In genomic region chrX:149949743-149950436, GRCh38 we compare ENCODE assay signal across 15 cellular contexts. TPM values are rescaled to one million over a fixed set of nuclear protein-coding genes. Genes with fewer than 3 reads are reported as not detected.
DNase-seq lines count a peak whose midpoint lies in the region; ATAC-seq, FAIRE-seq and TF ChIP-seq lines count a peak whose summit lies in the region.
"Had no signal": no experiment of that assay in that cellular context is flagged by ENCODE, and none has a peak within 500 bp of the region (broad histone marks: within the 10 kb centered on the region; RNA-seq: fewer than 3 reads in every experiment).

No MANE protein-coding gene starts in this region.

- no peaks in the 10 kb centered on the region for H3K9me3 ChIP-seq in A549
- no peaks in the 10 kb centered on the region for H3K9me3 ChIP-seq in trophoblast cell (ENCODE audit: insufficient read depth, low read depth, low read length)
- H3K9me3 ChIP-seq in neuronal stem cell (replicated peaks in 1 of 2; ENCODE audit: control insufficient read depth in 2 of 2, insufficient read depth in 1 of 2, low read depth in 1 of 2, low read length in 2 of 2), result no peaks in the 10 kb centered on the region
- H3K9me3 ChIP-seq: BLaER1 had no signal

- 78% methylated on average over 6 of the region's 6 CpGs for WGBS in A549 (ENCODE audit: missing lambda C conversion rate)
- no CpG with 5 or more reads among the region's 6 CpGs for WGBS in mesendoderm (ENCODE audit: extremely low coverage, insufficient coverage, low lambda C conversion rate)
- no CpG with 5 or more reads among the region's 6 CpGs for WGBS in trophoblast cell (ENCODE audit: extremely low coverage, insufficient coverage, insufficient read length)
- no CpG with 5 or more reads among the region's 6 CpGs for WGBS in neuronal stem cell (ENCODE audit: extremely low coverage in 2 of 2, insufficient read length in 2 of 2, insufficient replicate concordance in 1 of 2), 2 donors

- H3K9me3 Mint-ChIP-seq in chondrocyte (ENCODE audit: low read depth), result no peaks in the 10 kb centered on the region
- no peaks in the 10 kb centered on the region for H3K9me3 Mint-ChIP-seq in activated CD4-positive, alpha-beta memory T cell treated with anti-CD3 and anti-CD28 coated beads for 36 hours
- H3K9me3 Mint-ChIP-seq: CD8-positive, alpha-beta T cell had no signal

- H2BK5ac ChIP-seq in mesendoderm (ENCODE audit: low read length) (no peak overlapping the region), trophoblast cell (ENCODE audit: low read depth, low read length, poor library complexity) (no peak overlapping the region), neuronal stem cell (ENCODE audit: low read length) (no peak overlapping the region)

- H3K79me1 ChIP-seq in mesendoderm (ENCODE audit: low read length) (no peaks in the 10 kb centered on the region), trophoblast cell (ENCODE audit: low read length) (no peaks in the 10 kb centered on the region), neuronal stem cell (ENCODE audit: low read depth, low read length) (no peaks in the 10 kb centered on the region)

- no peak overlapping the region for H2AFZ ChIP-seq in trophoblast cell (ENCODE audit: insufficient read depth, low read length, poor library complexity)
- no peak overlapping the region for H2AFZ ChIP-seq in neuronal stem cell (ENCODE audit: low read length)
- H2AFZ ChIP-seq: PC-9 had no signal

- no peak for TF ChIP-seq RAD21 in A549 (conservative IDR thresholded peaks at IDR 0.05 in 1 of 2, IDR thresholded peaks at IDR 0.05 in 1 of 2)

- no peak overlapping the region for H4K5ac ChIP-seq in mesendoderm (ENCODE audit: low read length)

- no peaks in the 10 kb centered on the region for H3K36me3 ChIP-seq in mesendoderm (ENCODE audit: control insufficient read depth, insufficient read depth, low read length)
- peaks cover 3 to 7% of the 10 kb centered on the region in 2 experiments for H3K36me3 ChIP-seq in trophoblast cell (ENCODE audit: control insufficient read depth in 1 of 2, insufficient read depth in 2 of 2, low read length in 2 of 2)
- H3K36me3 ChIP-seq in neuronal stem cell (replicated peaks in 1 of 2; ENCODE audit: control insufficient read depth in 2 of 2, insufficient read depth in 2 of 2, low read length in 2 of 2), result peaks cover 0 to 14% of the 10 kb centered on the region in 2 donors
- H3K36me3 ChIP-seq: BLaER1 had no signal

- H3K27me3 Mint-ChIP-seq in chondrocyte (ENCODE audit: low read depth), result no peaks in the 10 kb centered on the region
- no peaks in the 10 kb centered on the region for H3K27me3 Mint-ChIP-seq in activated CD4-positive, alpha-beta memory T cell treated with anti-CD3 and anti-CD28 coated beads for 36 hours

- H3K27ac ChIP-seq in A549 (no peak overlapping the region), mesendoderm (ENCODE audit: low read depth, low read length) (no peak overlapping the region), trophoblast cell (ENCODE audit: low read depth, low read length) (no peak overlapping the region), neuronal stem cell (replicated peaks; ENCODE audit: low read length) (no peak overlapping the region)
- H3K27ac ChIP-seq: BLaER1, PC-9 had no signal

- H4K8ac ChIP-seq in mesendoderm (ENCODE audit: low read depth, low read length), result no peak overlapping the region
- no peak overlapping the region for H4K8ac ChIP-seq in trophoblast cell (ENCODE audit: low read depth, low read length)
- H4K8ac ChIP-seq in neuronal stem cell (ENCODE audit: low read depth, low read length), result no peak overlapping the region

- H2AK5ac ChIP-seq in mesendoderm (ENCODE audit: low read length) (no peak overlapping the region), trophoblast cell (ENCODE audit: low read length) (no peak overlapping the region), neuronal stem cell (ENCODE audit: low read depth, low read length) (no peak overlapping the region)

- no peaks in the 10 kb centered on the region for H3K4me1 ChIP-seq in A549
- H3K4me1 ChIP-seq in mesendoderm (ENCODE audit: control insufficient read depth, low read depth, low read length), result no peaks in the 10 kb centered on the region
- no peaks in the 10 kb centered on the region for H3K4me1 ChIP-seq in trophoblast cell (ENCODE audit: control insufficient read depth in 1 of 2, insufficient read depth in 2 of 2, low read length in 2 of 2)
- no peaks in the 10 kb centered on the region for H3K4me1 ChIP-seq in neuronal stem cell (ENCODE audit: control insufficient read depth in 2 of 2, insufficient read depth in 1 of 2, low read depth in 1 of 2, low read length in 2 of 2)
- H3K4me1 ChIP-seq: BLaER1 had no signal

- FAIRE-seq in A549 (lab: Jason Lieb, UNC), result peak; percentile 86

- CTCF ChIA-PET in A549 (lab: Yijun Ruan, JAX), result interaction anchor here (0.6 to 3.0 kb wide), 17 partner anchors 9 to 784 kb away, joined by 3 to 13 read pairs (median 3); partner anchors contain the start of gene MAMLD1
- CTCF ChIA-PET in activated CD4-positive, alpha-beta memory T cell treated with anti-CD3 and anti-CD28 coated beads for 36 hours (lab: Charles Lee), result interaction anchor here (1.1 to 1.5 kb wide), 2 partner anchors 10 to 11 kb away, joined by 4 to 6 read pairs; partner anchors contain the start of gene EOLA2

- intact Hi-C loops in activated CD4-positive, alpha-beta memory T cell treated with anti-CD3 and anti-CD28 coated beads for 36 hours (cut with micrococcal nuclease), result loop anchor here (10.0 kb wide), 1 partner anchor 75 kb away; no protein-coding TSS in a partner anchor

- H3K79me2 ChIP-seq in mesendoderm (ENCODE audit: control insufficient read depth, insufficient read depth, low read length) (no peaks in the 10 kb centered on the region), trophoblast cell (ENCODE audit: control insufficient read depth, insufficient read depth, low read length, poor library complexity) (no peaks in the 10 kb centered on the region)

- no peaks in the 10 kb centered on the region for H3K36me3 Mint-ChIP-seq in chondrocyte (ENCODE audit: low read depth)
- H3K36me3 Mint-ChIP-seq in activated CD4-positive, alpha-beta memory T cell treated with anti-CD3 and anti-CD28 coated beads for 36 hours, result no peaks in the 10 kb centered on the region

- no peak overlapping the region for H2BK120ac ChIP-seq in mesendoderm (ENCODE audit: low read depth, low read length)
- no peak overlapping the region for H2BK120ac ChIP-seq in trophoblast cell (ENCODE audit: insufficient read depth, low read length, poor library complexity)
- no peak overlapping the region for H2BK120ac ChIP-seq in neuronal stem cell (ENCODE audit: low read depth, low read length)

- no peak overlapping the region for H3K56ac ChIP-seq in mesendoderm (ENCODE audit: low read length)

- no peak overlapping the region for H3K4me3 ChIP-seq in A549
- no peak overlapping the region for H3K4me3 ChIP-seq in mesendoderm (ENCODE audit: low read length)
- no peak overlapping the region for H3K4me3 ChIP-seq in trophoblast cell (ENCODE audit: low read depth, low read length)
- H3K4me3 ChIP-seq in neuronal stem cell (ENCODE audit: low read length in 2 of 2), result no peak overlapping the region
- H3K4me3 ChIP-seq: BLaER1, PC-9 had no signal

- no peak overlapping the region for H3K4me3 Mint-ChIP-seq in chondrocyte (ENCODE audit: unreplicated experiment)
- no peak overlapping the region for H3K4me3 Mint-ChIP-seq in activated CD4-positive, alpha-beta memory T cell treated with anti-CD3 and anti-CD28 coated beads for 36 hours
- H3K4me3 Mint-ChIP-seq: CD8-positive, alpha-beta T cell; H9 had no signal

- H3K23ac ChIP-seq in mesendoderm (ENCODE audit: low read length) (no peak overlapping the region), trophoblast cell (ENCODE audit: low read length) (no peak overlapping the region), neuronal stem cell (ENCODE audit: low read depth, low read length, poor library complexity) (no peak overlapping the region)

- TF ChIP-seq CTCF in A549 (IDR thresholded peaks at IDR 0.05) (no peak), chondrocyte (IDR thresholded peaks at IDR 0.05) (no peak)

- H2BK12ac ChIP-seq in trophoblast cell (ENCODE audit: low read length) (no peak overlapping the region), neuronal stem cell (ENCODE audit: low read length) (no peak overlapping the region)

- no peak overlapping the region for H2BK15ac ChIP-seq in mesendoderm (replicated peaks; ENCODE audit: low read depth)
- no peak overlapping the region for H2BK15ac ChIP-seq in neuronal stem cell (ENCODE audit: low read length)

- POLR2A ChIA-PET in A549 (lab: Yijun Ruan, JAX), result interaction anchor here (1.6 kb wide), 1 partner anchor 10 kb away, joined by 4 read pairs; no protein-coding TSS in a partner anchor
- POLR2A ChIA-PET in activated CD4-positive, alpha-beta memory T cell treated with anti-CD3 and anti-CD28 coated beads for 36 hours (lab: Charles Lee), result no interaction called here

- no peak for ATAC-seq in A549
- ATAC-seq: CD8-positive, alpha-beta T cell had no signal

- no peaks in the 10 kb centered on the region for H3K27me3 ChIP-seq in mesendoderm (ENCODE audit: insufficient read depth, low read length, poor library complexity)
- H3K27me3 ChIP-seq in trophoblast cell (ENCODE audit: insufficient read depth, low read length), result no peaks in the 10 kb centered on the region
- no peaks in the 10 kb centered on the region for H3K27me3 ChIP-seq in neuronal stem cell (ENCODE audit: control insufficient read depth in 3 of 3, insufficient read depth in 3 of 3, low read depth in 1 of 3, low read length in 3 of 3)
- H3K27me3 ChIP-seq: BLaER1 had no signal

- DNase-seq in A549 (ENCODE audit: low read depth in 1 of 2, low spot score in 1 of 2) (no peak), chondrocyte (ENCODE audit: low spot score) (no peak), mesendoderm (peak; percentile 43), trophoblast cell (peak; percentile 1 to 32), hypothalamus (lab: John Stamatoyannopoulos, UW) (no peak), HUDEP-2 (lab: John Stamatoyannopoulos, UW; ENCODE audit: unreplicated experiment in 76 of 76) (no peak), neuronal stem cell (ENCODE audit: low spot score) (no peak)
- DNase-seq in activated CD4-positive, alpha-beta memory T cell treated with anti-CD3 and anti-CD28 coated beads for 36 hours, result no peak
- DNase-seq: 8988T, H9, NCI-H2029, PC-9 had no signal

- H4K91ac ChIP-seq in trophoblast cell (ENCODE audit: low read depth, low read length) (no peak overlapping the region), neuronal stem cell (ENCODE audit: low read depth, low read length, poor library complexity) (no peak overlapping the region)

- H3K4ac ChIP-seq in mesendoderm (ENCODE audit: low read depth, low read length) (no peak overlapping the region), trophoblast cell (ENCODE audit: low read depth, low read length) (no peak overlapping the region), neuronal stem cell (ENCODE audit: low read length) (no peak overlapping the region)

- TF ChIP-seq EP300 in A549 (IDR thresholded peaks at IDR 0.05), result no peak

- no peak overlapping the region for H4K12ac ChIP-seq in trophoblast cell (ENCODE audit: low read depth, low read length)

- H3K18ac ChIP-seq in mesendoderm (ENCODE audit: low read length) (no peak overlapping the region), trophoblast cell (ENCODE audit: low read length) (no peak overlapping the region), neuronal stem cell (ENCODE audit: low read length) (no peak overlapping the region)

- peak overlapping the region; percentile 6 for H3K27ac Mint-ChIP-seq in chondrocyte (ENCODE audit: unreplicated experiment)
- H3K27ac Mint-ChIP-seq in activated CD4-positive, alpha-beta memory T cell treated with anti-CD3 and anti-CD28 coated beads for 36 hours, result no peak overlapping the region
- H3K27ac Mint-ChIP-seq: CD8-positive, alpha-beta T cell; H9 had no signal

- TF ChIP-seq POLR2A in A549 (IDR thresholded peaks at IDR 0.05; ENCODE audit: low read length), result no peak

- no peak overlapping the region for H3K4me2 ChIP-seq in A549
- no peak overlapping the region for H3K4me2 ChIP-seq in mesendoderm (ENCODE audit: low read length)
- H3K4me2 ChIP-seq in trophoblast cell (ENCODE audit: low read length), result no peak overlapping the region
- no peak overlapping the region for H3K4me2 ChIP-seq in neuronal stem cell (ENCODE audit: insufficient read depth, low read length, poor library complexity, severe bottlenecking)
- H3K4me2 ChIP-seq: BLaER1, PC-9 had no signal

- H3K9ac ChIP-seq in mesendoderm (ENCODE audit: low read length) (no peak overlapping the region), trophoblast cell (ENCODE audit: low read length) (no peak overlapping the region), neuronal stem cell (ENCODE audit: low read depth, low read length, poor library complexity) (no peak overlapping the region)
- H3K9ac ChIP-seq: BLaER1 had no signal

- peaks cover 13% of the 10 kb centered on the region for H3K4me1 Mint-ChIP-seq in chondrocyte (ENCODE audit: low read depth)
- no peaks in the 10 kb centered on the region for H3K4me1 Mint-ChIP-seq in activated CD4-positive, alpha-beta memory T cell treated with anti-CD3 and anti-CD28 coated beads for 36 hours (ENCODE audit: low read depth)

- no peak overlapping the region for H3K14ac ChIP-seq in trophoblast cell (ENCODE audit: low read length)
- H3K14ac ChIP-seq in neuronal stem cell (ENCODE audit: low read length), result no peak overlapping the region

RNA-seq across cellular contexts. Expression of gene EOLA2, which starts 11.6 kb away (rescaled TPM):
- 60.9 and 61.7 TPM in 2 replicates for polyA plus RNA-seq in A549 (2011; rRNA removed)
- polyA plus RNA-seq in A549 (2012; cell fraction: cytosol; rRNA removed), result 53.2 and 55.3 TPM in 2 replicates
- 55.8 and 57.6 TPM in 2 replicates for polyA plus RNA-seq in A549 (2012; cell fraction: nucleus; rRNA removed)
- 34.0 to 37.7 TPM (median 34.5 TPM) in 3 replicates for polyA plus RNA-seq in A549 (2017; fragmentation: RNase III; extraction: RNeasy Plus Mini Kit Qiagen cat#74134 plus additional on column Dnase treatment)
- polyA minus RNA-seq in A549 (2011; rRNA and poly(A)+ RNA removed), result 25.0 and 27.7 TPM in 2 replicates
- total RNA-seq in chondrocyte, result 38.9 to 46.6 TPM (median 39.2 TPM) in 3 replicates
- 25.5 TPM for polyA plus RNA-seq in mesendoderm (2013, experiment 1 of 2)
- polyA plus RNA-seq in mesendoderm (2013, experiment 2 of 2), result 23.6 TPM
- polyA plus RNA-seq in trophoblast cell (2013), result 27.3 and 27.4 TPM in 2 replicates
- total RNA-seq in activated CD4-positive, alpha-beta memory T cell treated with anti-CD3 and anti-CD28 coated beads for 36 hours, result 10 to 100 TPM; 32.4 to 33.7 TPM
- 22.5 TPM for polyA plus RNA-seq in neuronal stem cell (2013, experiment 1 of 2)
- polyA plus RNA-seq in neuronal stem cell (2013, experiment 2 of 2), result 22.5 TPM

RNA-seq across cellular contexts. Expression of gene HSFX4, which starts 20.5 kb away (rescaled TPM):
- polyA plus RNA-seq in A549 (2011; rRNA removed) (not detected in 2 replicates), A549 (2017; fragmentation: RNase III; extraction: RNeasy Plus Mini Kit Qiagen cat#74134 plus additional on column Dnase treatment) (not detected in 3 replicates)
- polyA plus RNA-seq in A549 (2012; cell fraction: cytosol; rRNA removed), result not detected in 2 replicates
- polyA plus RNA-seq in A549 (2012; cell fraction: nucleus; rRNA removed), result not detected in 2 replicates
- polyA minus RNA-seq in A549 (2011; rRNA and poly(A)+ RNA removed), result not detected in 2 replicates
- total RNA-seq in chondrocyte, result not detected in 3 replicates
- not detected for polyA plus RNA-seq in mesendoderm (2013, experiment 1 of 2)
- polyA plus RNA-seq in mesendoderm (2013, experiment 2 of 2), result not detected
- polyA plus RNA-seq in trophoblast cell (2013), result not detected in 2 replicates
- total RNA-seq in activated CD4-positive, alpha-beta memory T cell treated with anti-CD3 and anti-CD28 coated beads for 36 hours, result not detected
- polyA plus RNA-seq in neuronal stem cell (2013, experiment 1 of 2), result not detected
- polyA plus RNA-seq in neuronal stem cell (2013, experiment 2 of 2), result not detected
- total RNA-seq: CD8-positive, alpha-beta T cell; H9; NCI-H460; PC-9 had no signal

Comparison
In these comparisons a context has a peak if more than half of its experiments do, and no peak if none do; other contexts are left out.
1. DNase-seq: peak in mesendoderm (single experiment) and trophoblast cell (2 of 2); none in A549 (0 of 2), chondrocyte (single experiment), hypothalamus (0 of 51), activated CD4-positive, alpha-beta memory T cell treated with anti-CD3 and anti-CD28 coated beads for 36 hours (single experiment), HUDEP-2 (0 of 76) and neuronal stem cell (single experiment).